ENCODE assay signal across 1 cellular context in the genomic region with DNA sequence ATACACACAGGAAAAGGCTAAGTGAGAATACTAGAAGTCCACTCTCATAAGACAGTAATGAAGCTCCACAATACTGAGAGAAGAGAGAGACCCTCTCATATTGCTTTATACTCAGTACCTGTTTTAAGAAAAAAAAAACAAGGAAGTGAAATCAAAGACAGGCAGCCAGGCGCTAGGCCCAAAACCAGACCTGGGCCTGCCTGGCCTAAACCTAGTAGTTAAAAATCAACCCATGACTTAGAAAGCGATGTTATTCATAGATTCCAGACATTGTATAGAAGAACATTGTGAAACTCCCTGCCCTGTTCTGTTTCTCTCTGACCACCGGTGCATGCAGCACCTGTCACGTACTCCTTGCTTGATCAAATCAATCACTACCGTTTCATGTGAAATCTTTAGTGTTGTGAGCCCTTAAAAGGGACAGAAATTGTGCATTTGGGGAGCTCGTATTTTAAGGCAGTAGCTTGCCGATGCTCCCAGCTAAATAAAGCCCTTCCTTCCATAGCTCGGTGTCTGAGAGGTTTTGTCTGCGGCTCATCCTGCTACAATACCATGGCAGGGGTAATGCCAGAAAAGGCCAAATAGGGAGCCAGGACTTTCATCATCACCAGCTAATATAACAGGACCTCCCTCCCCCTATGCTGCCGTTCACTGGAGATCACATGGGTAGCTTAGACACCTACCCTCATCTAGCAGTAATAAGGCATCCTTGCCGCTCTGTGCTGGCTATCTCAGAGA.
TF ChIP-seq lines count a peak whose summit lies in the region.

No MANE protein-coding gene starts in this region.

TF ChIP-seq in GM12878, 131 proteins besides CTCF, POLR2A, EP300 and RAD21 (continued from another document and continues in another):
- TF ChIP-seq, protein P1, sequence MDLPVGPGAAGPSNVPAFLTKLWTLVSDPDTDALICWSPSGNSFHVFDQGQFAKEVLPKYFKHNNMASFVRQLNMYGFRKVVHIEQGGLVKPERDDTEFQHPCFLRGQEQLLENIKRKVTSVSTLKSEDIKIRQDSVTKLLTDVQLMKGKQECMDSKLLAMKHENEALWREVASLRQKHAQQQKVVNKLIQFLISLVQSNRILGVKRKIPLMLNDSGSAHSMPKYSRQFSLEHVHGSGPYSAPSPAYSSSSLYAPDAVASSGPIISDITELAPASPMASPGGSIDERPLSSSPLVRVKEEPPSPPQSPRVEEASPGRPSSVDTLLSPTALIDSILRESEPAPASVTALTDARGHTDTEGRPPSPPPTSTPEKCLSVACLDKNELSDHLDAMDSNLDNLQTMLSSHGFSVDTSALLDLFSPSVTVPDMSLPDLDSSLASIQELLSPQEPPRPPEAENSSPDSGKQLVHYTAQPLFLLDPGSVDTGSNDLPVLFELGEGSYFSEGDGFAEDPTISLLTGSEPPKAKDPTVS (IDR thresholded peaks at IDR 0.05; ENCODE audit: low read depth, low read length), result no peak
- TF ChIP-seq KLF5 (IDR thresholded peaks at IDR 0.05; ENCODE audit: partially characterized antibody) (no peak), HDAC2 (IDR thresholded peaks at IDR 0.05) (no peak), ZNF24 (IDR thresholded peaks at IDR 0.05) (no peak), NRF1 (conservative IDR thresholded peaks at IDR 0.05; ENCODE audit: low read depth, low read length) (no peak), NR2C1 (IDR thresholded peaks at IDR 0.05) (no peak), TCF12 (IDR thresholded peaks at IDR 0.05; ENCODE audit: low read depth, low read length) (no peak), ZNF274 (IDR thresholded peaks at IDR 0.05; ENCODE audit: insufficient read depth, insufficient read length) (no peak), SIN3A (IDR thresholded peaks at IDR 0.05; ENCODE audit: low read depth, low read length) (no peak), MTA2 (IDR thresholded peaks at IDR 0.05; ENCODE audit: low read depth) (peak; percentile 78), ZNF622 (IDR thresholded peaks at IDR 0.05) (no peak), CREM (IDR thresholded peaks at IDR 0.05; ENCODE audit: low read depth) (no peak), RFX5 (IDR thresholded peaks at IDR 0.05; ENCODE audit: low read depth, low read length) (no peak), BMI1 (IDR thresholded peaks at IDR 0.05; ENCODE audit: borderline replicate concordance) (no peak), JUND (IDR thresholded peaks at IDR 0.05; ENCODE audit: low read depth, low read length) (no peak), BHLHE40 (IDR thresholded peaks at IDR 0.05; ENCODE audit: borderline replicate concordance in 1 of 2, low read depth in 2 of 2, low read length in 1 of 2) (peak; percentile 32 to 52; a peak in 1 of 4 replicates), STAT3 (IDR thresholded peaks at IDR 0.05; ENCODE audit: low read depth, low read length) (no peak), MTA3 (IDR thresholded peaks at IDR 0.05; ENCODE audit: borderline replicate concordance, low read length) (no peak), ZNF384 (IDR thresholded peaks at IDR 0.05; ENCODE audit: borderline replicate concordance, low read depth, low read length) (peak; percentile 80), EZH2 (IDR thresholded peaks at IDR 0.05; ENCODE audit: borderline replicate concordance, control insufficient read depth, low read depth, low read length) (no peak), CHD2 (IDR thresholded peaks at IDR 0.05; ENCODE audit: borderline replicate concordance, low read depth, low read length) (no peak), SMARCA5 (IDR thresholded peaks at IDR 0.05) (0 out of 2 replicates have a peak, but pooled peaks have one; percentile 35), SRF (IDR thresholded peaks at IDR 0.05; ENCODE audit: low read depth in 2 of 2, low read length in 2 of 2) (no peak), SPI1 (IDR thresholded peaks at IDR 0.05; ENCODE audit: borderline replicate concordance, insufficient read depth, low read depth, low read length) (peak; percentile 84), ZZZ3 (IDR thresholded peaks at IDR 0.05; ENCODE audit: control insufficient read depth, insufficient read length, low read depth) (no peak), ZBED1 (IDR thresholded peaks at IDR 0.05; ENCODE audit: borderline replicate concordance) (no peak), RUNX3 (IDR thresholded peaks at IDR 0.05; ENCODE audit: low read length) (peak; percentile 7; the same call in 1 of the 2 replicates), GATAD2B (conservative IDR thresholded peaks at IDR 0.05; ENCODE audit: low read depth) (no peak), SMAD5 (IDR thresholded peaks at IDR 0.05; ENCODE audit: low read depth) (no peak)
- TF ChIP-seq, protein P2, sequence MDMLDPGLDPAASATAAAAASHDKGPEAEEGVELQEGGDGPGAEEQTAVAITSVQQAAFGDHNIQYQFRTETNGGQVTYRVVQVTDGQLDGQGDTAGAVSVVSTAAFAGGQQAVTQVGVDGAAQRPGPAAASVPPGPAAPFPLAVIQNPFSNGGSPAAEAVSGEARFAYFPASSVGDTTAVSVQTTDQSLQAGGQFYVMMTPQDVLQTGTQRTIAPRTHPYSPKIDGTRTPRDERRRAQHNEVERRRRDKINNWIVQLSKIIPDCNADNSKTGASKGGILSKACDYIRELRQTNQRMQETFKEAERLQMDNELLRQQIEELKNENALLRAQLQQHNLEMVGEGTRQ (IDR thresholded peaks at IDR 0.05; ENCODE audit: borderline replicate concordance, low read depth, low read length), result no peak; the same call in 1 of the 2 replicates
- TF ChIP-seq, protein P3, sequence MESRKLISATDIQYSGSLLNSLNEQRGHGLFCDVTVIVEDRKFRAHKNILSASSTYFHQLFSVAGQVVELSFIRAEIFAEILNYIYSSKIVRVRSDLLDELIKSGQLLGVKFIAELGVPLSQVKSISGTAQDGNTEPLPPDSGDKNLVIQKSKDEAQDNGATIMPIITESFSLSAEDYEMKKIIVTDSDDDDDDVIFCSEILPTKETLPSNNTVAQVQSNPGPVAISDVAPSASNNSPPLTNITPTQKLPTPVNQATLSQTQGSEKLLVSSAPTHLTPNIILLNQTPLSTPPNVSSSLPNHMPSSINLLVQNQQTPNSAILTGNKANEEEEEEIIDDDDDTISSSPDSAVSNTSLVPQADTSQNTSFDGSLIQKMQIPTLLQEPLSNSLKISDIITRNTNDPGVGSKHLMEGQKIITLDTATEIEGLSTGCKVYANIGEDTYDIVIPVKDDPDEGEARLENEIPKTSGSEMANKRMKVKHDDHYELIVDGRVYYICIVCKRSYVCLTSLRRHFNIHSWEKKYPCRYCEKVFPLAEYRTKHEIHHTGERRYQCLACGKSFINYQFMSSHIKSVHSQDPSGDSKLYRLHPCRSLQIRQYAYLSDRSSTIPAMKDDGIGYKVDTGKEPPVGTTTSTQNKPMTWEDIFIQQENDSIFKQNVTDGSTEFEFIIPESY (IDR thresholded peaks at IDR 0.05), result no peak
- TF ChIP-seq, protein P4, sequence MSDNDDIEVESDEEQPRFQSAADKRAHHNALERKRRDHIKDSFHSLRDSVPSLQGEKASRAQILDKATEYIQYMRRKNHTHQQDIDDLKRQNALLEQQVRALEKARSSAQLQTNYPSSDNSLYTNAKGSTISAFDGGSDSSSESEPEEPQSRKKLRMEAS (IDR thresholded peaks at IDR 0.05; ENCODE audit: low read depth, low read length), result no peak
- TF ChIP-seq, protein P5, sequence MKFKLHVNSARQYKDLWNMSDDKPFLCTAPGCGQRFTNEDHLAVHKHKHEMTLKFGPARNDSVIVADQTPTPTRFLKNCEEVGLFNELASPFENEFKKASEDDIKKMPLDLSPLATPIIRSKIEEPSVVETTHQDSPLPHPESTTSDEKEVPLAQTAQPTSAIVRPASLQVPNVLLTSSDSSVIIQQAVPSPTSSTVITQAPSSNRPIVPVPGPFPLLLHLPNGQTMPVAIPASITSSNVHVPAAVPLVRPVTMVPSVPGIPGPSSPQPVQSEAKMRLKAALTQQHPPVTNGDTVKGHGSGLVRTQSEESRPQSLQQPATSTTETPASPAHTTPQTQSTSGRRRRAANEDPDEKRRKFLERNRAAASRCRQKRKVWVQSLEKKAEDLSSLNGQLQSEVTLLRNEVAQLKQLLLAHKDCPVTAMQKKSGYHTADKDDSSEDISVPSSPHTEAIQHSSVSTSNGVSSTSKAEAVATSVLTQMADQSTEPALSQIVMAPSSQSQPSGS (IDR thresholded peaks at IDR 0.05; ENCODE audit: low read length), result no peak
- TF ChIP-seq, protein P6, sequence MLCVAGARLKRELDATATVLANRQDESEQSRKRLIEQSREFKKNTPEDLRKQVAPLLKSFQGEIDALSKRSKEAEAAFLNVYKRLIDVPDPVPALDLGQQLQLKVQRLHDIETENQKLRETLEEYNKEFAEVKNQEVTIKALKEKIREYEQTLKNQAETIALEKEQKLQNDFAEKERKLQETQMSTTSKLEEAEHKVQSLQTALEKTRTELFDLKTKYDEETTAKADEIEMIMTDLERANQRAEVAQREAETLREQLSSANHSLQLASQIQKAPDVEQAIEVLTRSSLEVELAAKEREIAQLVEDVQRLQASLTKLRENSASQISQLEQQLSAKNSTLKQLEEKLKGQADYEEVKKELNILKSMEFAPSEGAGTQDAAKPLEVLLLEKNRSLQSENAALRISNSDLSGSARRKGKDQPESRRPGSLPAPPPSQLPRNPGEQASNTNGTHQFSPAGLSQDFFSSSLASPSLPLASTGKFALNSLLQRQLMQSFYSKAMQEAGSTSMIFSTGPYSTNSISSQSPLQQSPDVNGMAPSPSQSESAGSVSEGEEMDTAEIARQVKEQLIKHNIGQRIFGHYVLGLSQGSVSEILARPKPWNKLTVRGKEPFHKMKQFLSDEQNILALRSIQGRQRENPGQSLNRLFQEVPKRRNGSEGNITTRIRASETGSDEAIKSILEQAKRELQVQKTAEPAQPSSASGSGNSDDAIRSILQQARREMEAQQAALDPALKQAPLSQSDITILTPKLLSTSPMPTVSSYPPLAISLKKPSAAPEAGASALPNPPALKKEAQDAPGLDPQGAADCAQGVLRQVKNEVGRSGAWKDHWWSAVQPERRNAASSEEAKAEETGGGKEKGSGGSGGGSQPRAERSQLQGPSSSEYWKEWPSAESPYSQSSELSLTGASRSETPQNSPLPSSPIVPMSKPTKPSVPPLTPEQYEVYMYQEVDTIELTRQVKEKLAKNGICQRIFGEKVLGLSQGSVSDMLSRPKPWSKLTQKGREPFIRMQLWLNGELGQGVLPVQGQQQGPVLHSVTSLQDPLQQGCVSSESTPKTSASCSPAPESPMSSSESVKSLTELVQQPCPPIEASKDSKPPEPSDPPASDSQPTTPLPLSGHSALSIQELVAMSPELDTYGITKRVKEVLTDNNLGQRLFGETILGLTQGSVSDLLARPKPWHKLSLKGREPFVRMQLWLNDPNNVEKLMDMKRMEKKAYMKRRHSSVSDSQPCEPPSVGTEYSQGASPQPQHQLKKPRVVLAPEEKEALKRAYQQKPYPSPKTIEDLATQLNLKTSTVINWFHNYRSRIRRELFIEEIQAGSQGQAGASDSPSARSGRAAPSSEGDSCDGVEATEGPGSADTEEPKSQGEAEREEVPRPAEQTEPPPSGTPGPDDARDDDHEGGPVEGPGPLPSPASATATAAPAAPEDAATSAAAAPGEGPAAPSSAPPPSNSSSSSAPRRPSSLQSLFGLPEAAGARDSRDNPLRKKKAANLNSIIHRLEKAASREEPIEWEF (IDR thresholded peaks at IDR 0.05; ENCODE audit: insufficient replicate concordance, low read depth, low read length), result no peak
- TF ChIP-seq, protein P7, sequence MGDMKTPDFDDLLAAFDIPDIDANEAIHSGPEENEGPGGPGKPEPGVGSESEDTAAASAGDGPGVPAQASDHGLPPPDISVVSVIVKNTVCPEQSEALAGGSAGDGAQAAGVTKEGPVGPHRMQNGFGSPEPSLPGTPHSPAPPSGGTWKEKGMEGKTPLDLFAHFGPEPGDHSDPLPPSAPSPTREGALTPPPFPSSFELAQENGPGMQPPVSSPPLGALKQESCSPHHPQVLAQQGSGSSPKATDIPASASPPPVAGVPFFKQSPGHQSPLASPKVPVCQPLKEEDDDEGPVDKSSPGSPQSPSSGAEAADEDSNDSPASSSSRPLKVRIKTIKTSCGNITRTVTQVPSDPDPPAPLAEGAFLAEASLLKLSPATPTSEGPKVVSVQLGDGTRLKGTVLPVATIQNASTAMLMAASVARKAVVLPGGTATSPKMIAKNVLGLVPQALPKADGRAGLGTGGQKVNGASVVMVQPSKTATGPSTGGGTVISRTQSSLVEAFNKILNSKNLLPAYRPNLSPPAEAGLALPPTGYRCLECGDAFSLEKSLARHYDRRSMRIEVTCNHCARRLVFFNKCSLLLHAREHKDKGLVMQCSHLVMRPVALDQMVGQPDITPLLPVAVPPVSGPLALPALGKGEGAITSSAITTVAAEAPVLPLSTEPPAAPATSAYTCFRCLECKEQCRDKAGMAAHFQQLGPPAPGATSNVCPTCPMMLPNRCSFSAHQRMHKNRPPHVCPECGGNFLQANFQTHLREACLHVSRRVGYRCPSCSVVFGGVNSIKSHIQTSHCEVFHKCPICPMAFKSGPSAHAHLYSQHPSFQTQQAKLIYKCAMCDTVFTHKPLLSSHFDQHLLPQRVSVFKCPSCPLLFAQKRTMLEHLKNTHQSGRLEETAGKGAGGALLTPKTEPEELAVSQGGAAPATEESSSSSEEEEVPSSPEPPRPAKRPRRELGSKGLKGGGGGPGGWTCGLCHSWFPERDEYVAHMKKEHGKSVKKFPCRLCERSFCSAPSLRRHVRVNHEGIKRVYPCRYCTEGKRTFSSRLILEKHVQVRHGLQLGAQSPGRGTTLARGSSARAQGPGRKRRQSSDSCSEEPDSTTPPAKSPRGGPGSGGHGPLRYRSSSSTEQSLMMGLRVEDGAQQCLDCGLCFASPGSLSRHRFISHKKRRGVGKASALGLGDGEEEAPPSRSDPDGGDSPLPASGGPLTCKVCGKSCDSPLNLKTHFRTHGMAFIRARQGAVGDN (IDR thresholded peaks at IDR 0.05), result peak; percentile 26; the same call in 1 of the 2 replicates
- TF ChIP-seq, protein P8, sequence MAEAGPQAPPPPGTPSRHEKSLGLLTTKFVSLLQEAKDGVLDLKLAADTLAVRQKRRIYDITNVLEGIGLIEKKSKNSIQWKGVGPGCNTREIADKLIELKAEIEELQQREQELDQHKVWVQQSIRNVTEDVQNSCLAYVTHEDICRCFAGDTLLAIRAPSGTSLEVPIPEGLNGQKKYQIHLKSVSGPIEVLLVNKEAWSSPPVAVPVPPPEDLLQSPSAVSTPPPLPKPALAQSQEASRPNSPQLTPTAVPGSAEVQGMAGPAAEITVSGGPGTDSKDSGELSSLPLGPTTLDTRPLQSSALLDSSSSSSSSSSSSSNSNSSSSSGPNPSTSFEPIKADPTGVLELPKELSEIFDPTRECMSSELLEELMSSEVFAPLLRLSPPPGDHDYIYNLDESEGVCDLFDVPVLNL (IDR thresholded peaks at IDR 0.05; ENCODE audit: low read depth, low read length), result no peak
